19 cellular contexts compared by ENCODE assay signal in genomic region chr10:86077871-86078638, GRCh38.
DNase-seq lines count a peak whose midpoint lies in the region; TF ChIP-seq lines count a peak whose summit lies in the region.
"Had no signal": no experiment of that assay in that cellular context is flagged by ENCODE, and none has a peak within 500 bp of the region (broad histone marks: within the 10 kb centered on the region; RNA-seq: fewer than 3 reads in every experiment).

No MANE protein-coding gene starts in this region.

- no peak overlapping the region for H2BK15ac ChIP-seq in H9 (ENCODE audit: low read depth, low read length)

- H4K8ac ChIP-seq in H9 (replicated peaks; ENCODE audit: insufficient read length, low read depth, low read length), result no peak overlapping the region

- TF ChIP-seq CTCF in H9 (conservative IDR thresholded peaks at IDR 0.05) (no peak), hepatocyte (IDR thresholded peaks at IDR 0.05; ENCODE audit: poor library complexity) (no peak), tibial artery (IDR thresholded peaks at IDR 0.05) (no peak)

- no peak overlapping the region for H2BK120ac ChIP-seq in H9 (ENCODE audit: low read depth, low read length, poor library complexity, severe bottlenecking)

- intact Hi-C loops in posterior vena cava (cut with DNase I) (loop anchor here in 1 of 2 donors (2.0 kb wide), 1 partner anchor 77 kb away; no protein-coding TSS in a partner anchor), tibial artery (cut with DNase I; ENCODE audit: low total_unique reads) (no loop called here)

- no peak overlapping the region for H3K4ac ChIP-seq in H9 (ENCODE audit: low read depth, low read length)

- H3K4me3 Mint-ChIP-seq in H9, result no peak overlapping the region

- no peak overlapping the region for H3K27ac ChIP-seq in H9 (ENCODE audit: insufficient read length, low read depth, low read length)
- H3K27ac ChIP-seq in HUES6 (ENCODE audit: low read depth, low read length), result peak overlapping the region; percentile 11; the same call in 1 of the 2 replicates
- H3K27ac ChIP-seq in hepatocyte, result peak overlapping the region; percentile 68
- H3K27ac ChIP-seq in tibial artery, result no peak overlapping the region
- H3K27ac ChIP-seq: KMS-11 had no signal

- H3K27me3 ChIP-seq in H9 (ENCODE audit: insufficient read depth, low read length) (no peaks in the 10 kb centered on the region), HUES6 (ENCODE audit: control insufficient read depth, insufficient read depth, low read length) (no peaks in the 10 kb centered on the region), hepatocyte (no peaks in the 10 kb centered on the region), tibial artery (no peaks in the 10 kb centered on the region)

- H4K91ac ChIP-seq in H9 (ENCODE audit: insufficient read length, low read depth, low read length), result no peak overlapping the region

- DNase-seq in H9 (no peak), hepatocyte (ENCODE audit: low spot score) (no peak), posterior vena cava (ENCODE audit: low spot score) (peak; percentile 62), NCI-H146 (lab: John Stamatoyannopoulos, UW) (no peak), tibial artery (no peak), T-helper 9 cell (no peak)
- no peak for DNase-seq in central memory CD4-positive, alpha-beta T cell
- DNase-seq: ACHN, AML-193, COR-L47, GF-D8, NCI-H1048, NCI-H1436 treated with DMSO at 0.1 percent for 48 hours, NCI-H2081, NCI-H524 treated with DMSO at 0.1 percent for 48 hours, SHP77 treated with DMSO at 0.1 percent for 48 hours had no signal

- H3K9me2 ChIP-seq in hepatocyte (replicated peaks; ENCODE audit: insufficient read depth), result no peaks in the 10 kb centered on the region

- no peak overlapping the region for H2BK20ac ChIP-seq in H9 (ENCODE audit: low read depth, low read length, poor library complexity, severe bottlenecking)

- H2BK12ac ChIP-seq in H9 (ENCODE audit: insufficient read length, low read depth, low read length), result no peak overlapping the region

- no peak overlapping the region for H3K4me2 ChIP-seq in H9 (ENCODE audit: insufficient read depth, insufficient read length, low read length)
- no peak overlapping the region for H3K4me2 ChIP-seq in hepatocyte

- no peak overlapping the region for H4K5ac ChIP-seq in H9 (ENCODE audit: insufficient read length, low read depth, low read length)

- H3K14ac ChIP-seq in H9 (ENCODE audit: insufficient read depth, low read length), result 0 out of 2 replicates have a peak overlapping the region, but pooled peaks have one; percentile 11

- H3K4me3 ChIP-seq in HUES6 (ENCODE audit: low read depth, low read length) (no peak overlapping the region), hepatocyte (no peak overlapping the region), tibial artery (no peak overlapping the region)

- H3K27ac Mint-ChIP-seq in H9, result peak overlapping the region in 1 of 3 experiments; percentile 8; a peak in 1 of 7 replicates
- H3K27ac Mint-ChIP-seq: CD14-positive monocyte had no signal

- H3K9me3 Mint-ChIP-seq in H9, result no peaks in the 10 kb centered on the region; a peak in 1 of 5 replicates

- no CpG with 5 or more reads among the region's 9 CpGs for WGBS in H9 (ENCODE audit: extremely low coverage, insufficient read length, low lambda C conversion rate)
- WGBS in hepatocyte (ENCODE audit: low lambda C conversion rate, missing lambda C conversion rate), result 82% methylated on average over 9 of the region's 9 CpGs

- H3K56ac ChIP-seq in H9 (ENCODE audit: insufficient read length, low read depth, low read length), result no peak overlapping the region

- no peak overlapping the region for H2AFZ ChIP-seq in H9 (ENCODE audit: low read length)
- no peak overlapping the region for H2AFZ ChIP-seq in hepatocyte

- H3K9me3 ChIP-seq in H9 (ENCODE audit: control insufficient read depth, low read depth, low read length), result no peaks in the 10 kb centered on the region
- no peaks in the 10 kb centered on the region for H3K9me3 ChIP-seq in HUES6 (ENCODE audit: control insufficient read depth, insufficient read depth, low read depth, low read length)
- H3K9me3 ChIP-seq in hepatocyte (ENCODE audit: low read depth), result no peaks in the 10 kb centered on the region
- H3K9me3 ChIP-seq in tibial artery, result no peaks in the 10 kb centered on the region

- no peaks in the 10 kb centered on the region for H3K23me2 ChIP-seq in H9 (ENCODE audit: insufficient read length, low read depth, low read length, poor library complexity, severe bottlenecking)

- H3K4me1 ChIP-seq in H9 (ENCODE audit: insufficient read depth, low read length), result no peaks in the 10 kb centered on the region
- peaks cover 20% of the 10 kb centered on the region for H3K4me1 ChIP-seq in HUES6 (ENCODE audit: control insufficient read depth, insufficient read depth, low read length)
- peaks cover 9% of the 10 kb centered on the region for H3K4me1 ChIP-seq in hepatocyte (ENCODE audit: insufficient read depth)
- H3K4me1 ChIP-seq in tibial artery, result no peaks in the 10 kb centered on the region

- no peak overlapping the region for H2AK5ac ChIP-seq in H9 (ENCODE audit: insufficient read length, low read length)

- no peaks in the 10 kb centered on the region; a peak in 1 of 7 replicates for H3K36me3 Mint-ChIP-seq in H9 (ENCODE audit: insufficient read depth in 1 of 3, low read depth in 3 of 3)
- H3K36me3 Mint-ChIP-seq: CD14-positive monocyte had no signal

- no peak overlapping the region for H3K23ac ChIP-seq in H9 (ENCODE audit: insufficient read length, low read depth, low read length)

- H2BK5ac ChIP-seq in H9 (ENCODE audit: insufficient read length, low read length), result no peak overlapping the region

- no peak overlapping the region for H3K18ac ChIP-seq in H9 (ENCODE audit: insufficient read length, low read depth, low read length)

- peaks cover 16% of the 10 kb centered on the region in 2 experiments for H3K4me1 Mint-ChIP-seq in H9
- H3K4me1 Mint-ChIP-seq: CD14-positive monocyte had no signal

- H3K79me1 ChIP-seq in H9 (ENCODE audit: insufficient read depth, low read depth, low read length, poor library complexity, severe bottlenecking), result no peaks in the 10 kb centered on the region

- no peak overlapping the region for H3T11ph ChIP-seq in H9 (ENCODE audit: low read length)

- no peaks in the 10 kb centered on the region for H4K20me1 ChIP-seq in H9 (ENCODE audit: control insufficient read depth, insufficient read depth, insufficient read length)
- H4K20me1 ChIP-seq in hepatocyte (ENCODE audit: insufficient read depth, poor library complexity, severe bottlenecking), result no peaks in the 10 kb centered on the region

- no peaks in the 10 kb centered on the region for H3K36me3 ChIP-seq in HUES6 (ENCODE audit: control insufficient read depth, insufficient read depth, low read length)
- H3K36me3 ChIP-seq in hepatocyte (replicated peaks; ENCODE audit: insufficient read depth, low read depth), result no peaks in the 10 kb centered on the region
- no peaks in the 10 kb centered on the region for H3K36me3 ChIP-seq in tibial artery

- H3K9ac ChIP-seq in H9 (ENCODE audit: extremely low read depth, insufficient read length, low read length) (no peak overlapping the region), HUES6 (ENCODE audit: low read length) (peak overlapping the region; percentile 50)
- H3K9ac ChIP-seq: KMS-11 had no signal

- H3K27me3 Mint-ChIP-seq in H9 (ENCODE audit: low read depth), result peaks cover 5% of the 10 kb centered on the region

- H3K79me2 ChIP-seq in H9 (ENCODE audit: insufficient read depth, low read length) (no peaks in the 10 kb centered on the region), hepatocyte (no peaks in the 10 kb centered on the region)

Comparison
In these comparisons a context has a peak if more than half of its experiments do, and no peak if none do; other contexts are left out.
1. H3K27ac ChIP-seq: peak in HUES6 (single experiment) and hepatocyte (single experiment); none in H9 (single experiment) and tibial artery (0 of 2).